In genomic region chr22:38181453-38182200, GRCh38 we compare ENCODE assay signal across 8 cellular contexts. TPM values are rescaled to one million over a fixed set of nuclear protein-coding genes. Genes with fewer than 3 reads are reported as not detected.
DNase-seq lines count a peak whose midpoint lies in the region; ATAC-seq and TF ChIP-seq lines count a peak whose summit lies in the region.

Gene PLA2G6 (minus strand): TSS chr22:38181830. CDS start chr22:38169426, 12,404 bp downstream.

- peak within 1 kb of the TSS; percentile 55 to 84 (median 55) for H3K4me3 ChIP-seq in liver (ENCODE audit: low read depth in 1 of 3, low read length in 3 of 3)

- peak; percentile 90 for ATAC-seq in GM19397 (IDR thresholded peaks at IDR 0.05; ENCODE audit: unreplicated experiment)
- peak; percentile 79 for ATAC-seq in HG03571 (IDR thresholded peaks at IDR 0.05; ENCODE audit: unreplicated experiment)

- no peaks in the 10 kb centered on the region for H3K36me3 ChIP-seq in liver (ENCODE audit: control insufficient read depth in 4 of 4, insufficient read depth in 3 of 4, low read depth in 1 of 4, low read length in 3 of 4)

- H3K27me3 ChIP-seq in liver (ENCODE audit: control insufficient read depth in 4 of 4, insufficient read depth in 4 of 4, low read length in 3 of 4): no peaks in the 10 kb centered on the region

- TF ChIP-seq CTCF in C4-2B (conservative IDR thresholded peaks at IDR 0.05) (no peak), liver (IDR thresholded peaks at IDR 0.05; ENCODE audit: low read depth, low read length, missing input control) (no peak)

- H3K27ac ChIP-seq in C4-2B (peak within 1 kb of the TSS; percentile 96), liver (ENCODE audit: low read depth in 1 of 2, low read length in 2 of 2) (peak within 1 kb of the TSS; percentile 87 to 98)

- peak within 1 kb of the TSS; percentile 76 to 95 for H3K9ac ChIP-seq in liver (ENCODE audit: low read depth in 1 of 2, low read length in 2 of 2)

- no peak for TF ChIP-seq RAD21 in liver (IDR thresholded peaks at IDR 0.05)

- DNase-seq in NCI-H82 (lab: John Stamatoyannopoulos, UW) (peak; percentile 99), dermis blood vessel endothelial cell (peak; percentile 99)
- peak; percentile 98 to 99 for DNase-seq in activated CD4-positive, alpha-beta T cell treated with anti-CD3 and anti-CD28 coated beads, Interleukin-2, amount 50 U/mL, for 48 hours
- DNase-seq in stimulated activated CD4-positive, alpha-beta T cell treated with anti-CD3 and anti-CD28 coated beads, Interleukin-4, amount 100 ng/mL, for 24 hours: peak; percentile 98

- WGBS in liver: 2% methylated on average over 48 of the region's 48 CpGs

- H3K9me3 ChIP-seq in liver (ENCODE audit: control insufficient read depth in 4 of 4, low read length in 3 of 4): no peaks in the 10 kb centered on the region

- peaks cover 3 to 24% (median 17%) of the 10 kb centered on the region in 4 donors for H3K4me1 ChIP-seq in liver (ENCODE audit: control insufficient read depth in 4 of 4, insufficient read depth in 4 of 4, low read length in 3 of 4)

TF ChIP-seq in liver, 16 proteins besides CTCF, POLR2A, EP300 and RAD21:
- TF ChIP-seq REST (IDR thresholded peaks at IDR 0.05) (peak; percentile 72), GABPA (IDR thresholded peaks at IDR 0.05 in 1 of 2, conservative IDR thresholded peaks at IDR 0.05 in 1 of 2) (peak in 1 of 2 donors; percentile 40), HNF4G (IDR thresholded peaks at IDR 0.05) (no peak), RXRA (IDR thresholded peaks at IDR 0.05) (peak; percentile 78 to 82), FOXA1 (IDR thresholded peaks at IDR 0.05) (no peak), TAF1 (conservative IDR thresholded peaks at IDR 0.05) (no peak), SP1 (IDR thresholded peaks at IDR 0.05) (peak; percentile 79), HNF4A (conservative IDR thresholded peaks at IDR 0.05) (peak in 1 of 2 donors; percentile 22), ZBTB33 (IDR thresholded peaks at IDR 0.05) (peak; percentile 60), YY1 (IDR thresholded peaks at IDR 0.05) (peak; percentile 100), MAX (IDR thresholded peaks at IDR 0.05) (peak; percentile 26), EGR1 (IDR thresholded peaks at IDR 0.05; ENCODE audit: low read depth in 2 of 2) (peak; percentile 64 to 89), ATF3 (IDR thresholded peaks at IDR 0.05) (no peak), NR2F2 (IDR thresholded peaks at IDR 0.05) (peak; percentile 37), JUND (IDR thresholded peaks at IDR 0.05) (peak in 1 of 2 donors; percentile 39), FOXA2 (IDR thresholded peaks at IDR 0.05) (no peak)
TF ChIP-seq in liver: peak in this region for 11.

RNA-seq across cellular contexts. Expression of gene PLA2G6, which starts in this region (rescaled TPM):
- total RNA-seq in dermis blood vessel endothelial cell: 4.6 and 10.6 TPM in 2 replicates
- 1 to 10 TPM; 7.3 to 9.0 TPM for total RNA-seq in liver
- 1 to 10 TPM; 5.7 to 7.2 TPM for polyA plus RNA-seq in liver

Comparison
In these comparisons a context has a peak if more than half of its experiments do, and no peak if none do; other contexts are left out.
1. Peak in every context shown above with its lines: DNase-seq, ATAC-seq, H3K4me3 ChIP-seq and H3K27ac ChIP-seq.